In the genomic region with DNA sequence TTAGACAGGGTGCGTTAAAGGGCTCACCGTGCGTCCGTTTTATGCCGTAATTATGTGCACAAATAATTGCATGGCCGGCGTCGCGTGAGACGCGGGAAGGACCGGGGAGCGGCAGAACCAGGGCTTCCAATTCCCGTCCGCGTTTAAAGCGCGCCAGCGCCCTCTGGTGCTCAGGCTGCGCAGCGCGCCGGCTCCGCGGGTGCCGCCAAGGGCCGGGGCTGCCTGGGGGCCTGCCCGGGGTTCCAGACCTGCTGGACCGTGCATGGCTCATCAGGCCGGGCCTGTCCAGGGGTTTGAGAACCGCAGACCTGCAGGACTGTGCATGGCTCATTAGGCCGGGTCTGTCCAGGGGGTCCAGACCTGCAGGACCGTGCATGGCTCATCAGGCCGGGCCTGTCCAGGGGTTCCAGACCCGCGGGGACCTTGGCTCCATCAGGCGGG, we compare ENCODE assay signal across 9 cellular contexts.
DNase-seq lines count a peak whose midpoint lies in the region; ATAC-seq, FAIRE-seq and TF ChIP-seq lines count a peak whose summit lies in the region.
"Had no signal": no experiment of that assay in that cellular context is flagged by ENCODE, and none has a peak within 500 bp of the region (broad histone marks: within the 10 kb centered on the region; RNA-seq: fewer than 3 reads in every experiment).

No MANE protein-coding gene starts in this region.

- no peaks in the 10 kb centered on the region for H3K36me3 ChIP-seq in HepG2 (replicated peaks in 1 of 2; ENCODE audit: control insufficient read depth in 1 of 2, insufficient read depth in 2 of 2, low read length in 2 of 2)

- DNase-seq in Daoy (ENCODE audit: low read depth) (peak; percentile 49), H4 (ENCODE audit: low spot score) (peak; percentile 13), NCI-H146 (lab: John Stamatoyannopoulos, UW) (peak; percentile 79), cerebellum (ENCODE audit: low spot score) (peak; percentile 16), HepG2 (ENCODE audit: low spot score) (peak; percentile 32), DMS114 treated with DMSO at 0.1 percent for 48 hours (lab: John Stamatoyannopoulos, UW; ENCODE audit: unreplicated experiment) (no peak)
- peak; percentile 86 for DNase-seq in activated CD4-positive, alpha-beta T cell treated with anti-CD3 and anti-CD28 coated beads for 36 hours
- peak; percentile 64 to 74 for DNase-seq in stimulated activated CD4-positive, alpha-beta T cell treated with anti-CD3 and anti-CD28 coated beads, Interleukin-4, amount 100 ng/mL, for 4 hours

- FAIRE-seq in HepG2 (lab: Jason Lieb, UNC), result peak; percentile 42
- FAIRE-seq: islet of Langerhans had no signal

- peaks cover 12% of the 10 kb centered on the region for H3K4me1 Mint-ChIP-seq in activated CD4-positive, alpha-beta T cell treated with anti-CD3 and anti-CD28 coated beads for 36 hours

- H2AFZ ChIP-seq in HepG2 (ENCODE audit: low read length), result no peak overlapping the region

- CTCF ChIA-PET in activated CD4-positive, alpha-beta T cell treated with anti-CD3 and anti-CD28 coated beads for 36 hours (lab: Charles Lee), result interaction anchor here (0.6 to 1.2 kb wide), 2 partner anchors 67 to 516 kb away, joined by 4 to 5 read pairs; no protein-coding TSS in a partner anchor
- CTCF ChIA-PET in HepG2 (lab: Yijun Ruan, JAX; ENCODE audit: low intra/inter-chr PET ratio, low total read pairs), result interaction anchor here (1.2 to 2.8 kb wide), 2 partner anchors 515 to 734 kb away, joined by 6 to 42 read pairs; no protein-coding TSS in a partner anchor

- ATAC-seq in activated CD4-positive, alpha-beta T cell treated with anti-CD3 and anti-CD28 coated beads for 36 hours, result peak; percentile 94
- ATAC-seq in HepG2, result peak; percentile 94

- in situ Hi-C loops in HepG2 (cut with HindIII; ENCODE audit: extremely low pct_ligation_motif_present, low pct_unique_long_range_greater_than_20kb), result loop anchor here (5.0 to 10.0 kb wide), 2 partner anchors 512 to 730 kb away; no protein-coding TSS in a partner anchor

- peaks cover 2% of the 10 kb centered on the region for H3K27me3 Mint-ChIP-seq in activated CD4-positive, alpha-beta T cell treated with anti-CD3 and anti-CD28 coated beads for 36 hours

- H3K4me3 ChIP-seq in HepG2 (replicated peaks in 1 of 3; ENCODE audit: insufficient read depth in 1 of 3, low read depth in 2 of 3, low read length in 3 of 3), result no peak overlapping the region

- no peaks in the 10 kb centered on the region for H3K9me3 ChIP-seq in HepG2 (ENCODE audit: low read length)

- no peaks in the 10 kb centered on the region for H3K36me3 Mint-ChIP-seq in activated CD4-positive, alpha-beta T cell treated with anti-CD3 and anti-CD28 coated beads for 36 hours (ENCODE audit: low read depth)

- no TSS peak for BruUV-seq in HepG2 (replicated peaks; lab: Mats Ljungman, UMichigan)

- H3K4me3 Mint-ChIP-seq in activated CD4-positive, alpha-beta T cell treated with anti-CD3 and anti-CD28 coated beads for 36 hours, result peak overlapping the region; percentile 50

- POLR2A ChIA-PET in activated CD4-positive, alpha-beta T cell treated with anti-CD3 and anti-CD28 coated beads for 36 hours (lab: Charles Lee), result no interaction called here
- POLR2A ChIA-PET in HepG2 (lab: Yijun Ruan, JAX), result no interaction called here

- H3K9me3 Mint-ChIP-seq in activated CD4-positive, alpha-beta T cell treated with anti-CD3 and anti-CD28 coated beads for 36 hours (ENCODE audit: low read depth), result no peaks in the 10 kb centered on the region

- 0 out of 2 replicates have a peak, but pooled peaks cover 4% of the 10 kb centered on the region for H3K4me1 ChIP-seq in HepG2 (ENCODE audit: insufficient read depth, low read length)

- TF ChIP-seq EP300 in HepG2 (IDR thresholded peaks at IDR 0.05; ENCODE audit: low read depth in 2 of 2, low read length in 2 of 2) (no peak), HepG2 (CRISPR knock-in tag; IDR thresholded peaks at IDR 0.05; ENCODE audit: borderline replicate concordance) (no peak)

- no peak overlapping the region for H3K4me2 ChIP-seq in HepG2 (ENCODE audit: low read depth, low read length)

- peak overlapping the region; percentile 30 for H3K27ac Mint-ChIP-seq in activated CD4-positive, alpha-beta T cell treated with anti-CD3 and anti-CD28 coated beads for 36 hours

- no peak overlapping the region for H3K27ac ChIP-seq in HepG2 (ENCODE audit: extremely low read length, insufficient read depth, low read length)

- no peaks in the 10 kb centered on the region for H3K79me2 ChIP-seq in HepG2 (ENCODE audit: insufficient read depth, low read length)

- TF ChIP-seq RAD21 in HepG2 (CRISPR knock-in tag; IDR thresholded peaks at IDR 0.05), result peak; percentile 95

- no peak for TF ChIP-seq POLR2A in HepG2 (IDR thresholded peaks at IDR 0.05; ENCODE audit: insufficient read depth in 1 of 2, low read depth in 2 of 2, low read length in 2 of 2)

- whole genome bisulfite sequencing in HepG2 (ENCODE audit: low lambda C conversion rate), result 34% methylated on average over 13 of the region's 37 CpGs

- no peaks in the 10 kb centered on the region; the same call in 1 of the 2 replicates for H4K20me1 ChIP-seq in HepG2 (ENCODE audit: insufficient read depth, low read length)

- H3K27me3 ChIP-seq in HepG2 (ENCODE audit: control insufficient read depth in 1 of 2, insufficient read depth in 2 of 2, low read length in 2 of 2), result peaks cover 6 to 76% of the 10 kb centered on the region in 2 experiments; a peak in 4 of 5 replicates

- peak; percentile 88 for TF ChIP-seq CTCF in HepG2 (CRISPR knock-in tag; IDR thresholded peaks at IDR 0.05)

- H3K9ac ChIP-seq in HepG2 (ENCODE audit: insufficient read depth, low read depth, low read length), result no peak overlapping the region

- intact Hi-C loops in activated CD4-positive, alpha-beta T cell treated with anti-CD3 and anti-CD28 coated beads for 36 hours (cut with DNase I, micrococcal nuclease), result loop anchor here (1.0 kb wide), 1 partner anchor 514 kb away; no protein-coding TSS in a partner anchor
- intact Hi-C loops in HepG2 (cut with micrococcal nuclease; ENCODE audit: unreplicated experiment), result loop anchor here (10.0 kb wide), 1 partner anchor 730 kb away; no protein-coding TSS in a partner anchor

TF ChIP-seq in HepG2, 621 proteins besides CTCF, POLR2A, EP300 and RAD21 (continues in another document):
- TF ChIP-seq SP2 (CRISPR knock-in tag; IDR thresholded peaks at IDR 0.05), result peak; percentile 42; the same call in 1 of the 2 replicates
- TF ChIP-seq ZNF556 (CRISPR knock-in tag; IDR thresholded peaks at IDR 0.05; ENCODE audit: borderline replicate concordance), result no peak
- TF ChIP-seq BORCS8-MEF2B (CRISPR knock-in tag; IDR thresholded peaks at IDR 0.05), result 0 out of 2 replicates have a peak, but pooled peaks have one; percentile 63
- TF ChIP-seq GABPB1 (CRISPR knock-in tag; IDR thresholded peaks at IDR 0.05), result peak; percentile 66; the same call in 1 of the 2 replicates
- TF ChIP-seq ZNF724P (CRISPR knock-in tag; IDR thresholded peaks at IDR 0.05; ENCODE audit: borderline replicate concordance), result peak; percentile 61; the same call in 1 of the 2 replicates
- no peak for TF ChIP-seq ZNF644 (CRISPR knock-in tag; IDR thresholded peaks at IDR 0.05; ENCODE audit: low read depth)
- TF ChIP-seq NFATC3 (CRISPR knock-in tag; IDR thresholded peaks at IDR 0.05), result 0 out of 2 replicates have a peak, but pooled peaks have one; percentile 39
- TF ChIP-seq ZNF891 (CRISPR knock-in tag; IDR thresholded peaks at IDR 0.05), result 0 out of 2 replicates have a peak, but pooled peaks have one; percentile 65
- TF ChIP-seq POLR2AphosphoS5 (IDR thresholded peaks at IDR 0.05; ENCODE audit: low read depth, low read length), result no peak
- TF ChIP-seq ARID5B (CRISPR knock-in tag; IDR thresholded peaks at IDR 0.05), result 0 out of 2 replicates have a peak, but pooled peaks have one; percentile 23
- TF ChIP-seq NFYB (CRISPR knock-in tag; IDR thresholded peaks at IDR 0.05), result 0 out of 2 replicates have a peak, but pooled peaks have one; percentile 10
- peak; percentile 94 for TF ChIP-seq MTF2 (CRISPR knock-in tag; IDR thresholded peaks at IDR 0.05; ENCODE audit: borderline replicate concordance)
- no peak for TF ChIP-seq E2F5 (CRISPR knock-in tag; conservative IDR thresholded peaks at IDR 0.05)
